8 cellular contexts compared by ENCODE assay signal in the genomic region with DNA sequence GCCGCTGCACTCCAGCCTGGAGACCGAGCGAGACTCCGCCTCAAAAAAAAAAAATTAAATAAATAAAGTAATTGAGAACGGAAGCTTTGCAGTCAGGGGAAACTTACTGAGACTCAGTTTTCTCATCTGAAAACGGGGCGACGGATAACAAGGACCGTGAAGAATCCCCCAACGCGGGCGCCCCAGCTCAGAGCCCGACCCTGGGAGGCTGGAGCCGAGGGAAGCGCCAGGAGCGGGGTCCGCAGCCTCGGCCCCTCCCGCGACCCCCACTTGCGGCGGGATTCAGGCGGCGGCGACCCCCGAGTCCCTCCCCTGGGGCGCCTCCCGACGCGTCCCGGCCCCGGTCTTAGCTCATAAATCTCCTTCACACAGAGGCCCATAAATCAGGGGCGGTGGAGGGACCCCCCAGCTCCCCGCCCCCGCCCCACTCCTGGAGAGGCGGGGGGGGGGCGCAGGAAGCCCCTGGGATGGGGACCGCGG. TPM values are rescaled to one million over a fixed set of nuclear protein-coding genes. Genes with fewer than 3 reads are reported as not detected.
A peak's percentile ranks its signal among the peaks of the same experiment; 100 is the strongest.
DNase-seq lines count a peak whose midpoint lies in the region; ATAC-seq and TF ChIP-seq lines count a peak whose summit lies in the region.

No MANE protein-coding gene starts in this region.

- ATAC-seq in Right ventricle myocardium superior (ENCODE audit: poor library complexity), result peak; percentile 5
- peak; percentile 59 for ATAC-seq in body of pancreas
- ATAC-seq in right lobe of liver, result peak in 3 of 4 donors; percentile 13 to 52 (median 33)
- no peak for ATAC-seq in HG03280 (IDR thresholded peaks at IDR 0.05; ENCODE audit: unreplicated experiment)

- in situ Hi-C loops in KBM-7 (cut with MboI; ENCODE audit: low pct_unique_long_range_greater_than_20kb, low sequenced_read_pairs) (no loop called here), GM13976 (cut with MboI; ENCODE audit: low sequenced_read_pairs, unreplicated experiment) (no loop called here)

- H3K4me1 ChIP-seq in body of pancreas (peaks cover 12% of the 10 kb centered on the region), right lobe of liver (peaks cover 0 to 9% (median 0%) of the 10 kb centered on the region in 4 donors), uterus (peaks cover 0 to 6% of the 10 kb centered on the region in 2 donors)

- DNase-seq in Right ventricle myocardium superior (no peak), cardiac septum (ENCODE audit: low spot score) (no peak), body of pancreas (no peak), right lobe of liver (no peak), uterus (no peak), KBM-7 (no peak), GM13976 (ENCODE audit: low spot score) (no peak)

- H3K27me3 ChIP-seq in body of pancreas, result no peaks in the 10 kb centered on the region
- H3K27me3 ChIP-seq in right lobe of liver, result no peaks in the 10 kb centered on the region
- H3K27me3 ChIP-seq in uterus, result no peaks in the 10 kb centered on the region

- no peak for TF ChIP-seq CTCF in body of pancreas (IDR thresholded peaks at IDR 0.05)
- TF ChIP-seq CTCF in right lobe of liver (IDR thresholded peaks at IDR 0.05), result no peak
- no peak for TF ChIP-seq CTCF in uterus (IDR thresholded peaks at IDR 0.05)
- TF ChIP-seq CTCF in GM13976 (IDR thresholded peaks at IDR 0.05; ENCODE audit: borderline replicate concordance, control extremely low read depth, extremely low read depth, insufficient read depth, missing control alignments), result no peak

- no peak overlapping the region for H3K27ac ChIP-seq in body of pancreas
- H3K27ac ChIP-seq in right lobe of liver, result no peak overlapping the region
- peak overlapping the region; percentile 42 to 49 for H3K27ac ChIP-seq in uterus

- TF ChIP-seq POLR2A in body of pancreas (IDR thresholded peaks at IDR 0.05), result no peak
- no peak for TF ChIP-seq POLR2A in right lobe of liver (IDR thresholded peaks at IDR 0.05)
- TF ChIP-seq POLR2A in uterus (IDR thresholded peaks at IDR 0.05), result no peak

- WGBS in body of pancreas, 2 donors, result 1 to 7% methylated on average over 18 to 39 of the region's 39 CpGs
- 4% methylated on average over 16 of the region's 39 CpGs for WGBS in right lobe of liver (ENCODE audit: insufficient coverage, low coverage, low lambda C conversion rate, missing lambda C conversion rate)

- intact Hi-C loops in Right ventricle myocardium superior (cut with DNase I), result loop anchor here (10.0 kb wide), 1 partner anchor 135 kb away; no protein-coding TSS in a partner anchor
- intact Hi-C loops in cardiac septum (cut with DNase I), result loop anchor here (5.0 to 10.0 kb wide), 2 partner anchors 72 to 385 kb away; a partner anchor contains a TSS
- intact Hi-C loops in body of pancreas (cut with DNase I), result loop anchor here (10.0 kb wide), 1 partner anchor 75 kb away; no protein-coding TSS in a partner anchor
- intact Hi-C loops in right lobe of liver (cut with DNase I), result no loop called here
- intact Hi-C loops in uterus (cut with DNase I; ENCODE audit: low total_unique reads), result loop anchor here (10.0 kb wide), 1 partner anchor 75 kb away; no protein-coding TSS in a partner anchor

- H3K36me3 ChIP-seq in body of pancreas (replicated peaks in 1 of 2; ENCODE audit: insufficient read depth in 1 of 2, low read depth in 2 of 2) (no peaks in the 10 kb centered on the region), right lobe of liver (no peaks in the 10 kb centered on the region), uterus (no peaks in the 10 kb centered on the region)

- no peaks in the 10 kb centered on the region for H3K9me3 ChIP-seq in body of pancreas
- no peaks in the 10 kb centered on the region for H3K9me3 ChIP-seq in right lobe of liver
- H3K9me3 ChIP-seq in uterus, result no peaks in the 10 kb centered on the region

- H3K4me3 ChIP-seq in body of pancreas (peak overlapping the region in 1 of 2 donors; percentile 10), right lobe of liver (peak overlapping the region; percentile 46 to 52 (median 47)), uterus (peak overlapping the region; percentile 28 to 40)

RNA-seq across cellular contexts. Expression of a gene that starts 10.3 kb away (rescaled TPM):
- total RNA-seq in Right ventricle myocardium superior (not detected), cardiac septum (not detected), body of pancreas (not detected), right lobe of liver (not detected), uterus (not detected)

RNA-seq across cellular contexts. Expression of a gene that starts 19.5 kb away (rescaled TPM):
- 0.97 TPM for total RNA-seq in Right ventricle myocardium superior
- 0.65 TPM for total RNA-seq in cardiac septum
- 10 to 100 TPM in 1 of 2 donors, 1 to 10 TPM in 1; 1.0 to 23.4 TPM for total RNA-seq in body of pancreas
- total RNA-seq in right lobe of liver, result not detected
- total RNA-seq in uterus, result under 1 TPM in 1 of 4 donors, not detected in 3; 0.27 TPM

Comparison
In these comparisons a context has a peak if more than half of its experiments do, and no peak if none do; other contexts are left out.
1. H3K27ac ChIP-seq: peak in uterus (2 of 2); none in body of pancreas (0 of 4) and right lobe of liver (0 of 3).
2. intact Hi-C loops: an anchor here in Right ventricle myocardium superior (10.0 kb wide), cardiac septum (5.0 to 10.0 kb wide), body of pancreas (10.0 kb wide) and uterus (10.0 kb wide); none called in right lobe of liver.